ENCODE assay signal across 1 cellular context in the genomic region with DNA sequence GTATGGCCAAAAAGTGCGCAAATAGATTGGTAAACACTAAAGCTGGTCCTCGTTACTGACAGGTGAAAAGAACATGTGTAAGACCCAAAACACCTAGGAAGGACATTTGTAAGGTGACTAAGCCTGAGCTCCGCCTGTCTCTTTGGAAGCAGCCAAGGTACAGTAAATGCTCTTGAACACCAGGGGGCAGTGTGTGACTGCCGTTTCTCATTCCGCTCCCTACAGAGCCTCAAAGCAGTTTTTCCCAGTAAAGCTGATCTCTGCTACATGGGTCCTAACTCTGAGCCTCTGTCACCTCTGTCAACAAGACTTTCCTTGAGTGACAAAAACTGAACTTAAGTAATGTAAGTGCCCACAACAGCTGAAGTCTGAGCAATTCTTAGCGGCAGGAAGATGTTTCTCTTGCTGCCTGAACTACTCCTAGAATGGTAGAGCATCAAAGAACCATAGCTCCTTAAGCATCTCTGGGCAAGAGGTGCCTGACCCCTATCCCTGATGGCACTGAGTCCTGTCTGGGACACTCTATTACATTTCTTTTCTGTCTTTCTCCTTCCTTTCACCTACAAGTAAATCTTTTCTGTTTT.
A peak's percentile ranks its signal among the peaks of the same experiment; 100 is the strongest.
TF ChIP-seq lines count a peak whose summit lies in the region.

No MANE protein-coding gene starts in this region.

TF ChIP-seq in HepG2, 621 proteins besides CTCF, POLR2A, EP300 and RAD21 (continued from another document):
- TF ChIP-seq, protein P1, sequence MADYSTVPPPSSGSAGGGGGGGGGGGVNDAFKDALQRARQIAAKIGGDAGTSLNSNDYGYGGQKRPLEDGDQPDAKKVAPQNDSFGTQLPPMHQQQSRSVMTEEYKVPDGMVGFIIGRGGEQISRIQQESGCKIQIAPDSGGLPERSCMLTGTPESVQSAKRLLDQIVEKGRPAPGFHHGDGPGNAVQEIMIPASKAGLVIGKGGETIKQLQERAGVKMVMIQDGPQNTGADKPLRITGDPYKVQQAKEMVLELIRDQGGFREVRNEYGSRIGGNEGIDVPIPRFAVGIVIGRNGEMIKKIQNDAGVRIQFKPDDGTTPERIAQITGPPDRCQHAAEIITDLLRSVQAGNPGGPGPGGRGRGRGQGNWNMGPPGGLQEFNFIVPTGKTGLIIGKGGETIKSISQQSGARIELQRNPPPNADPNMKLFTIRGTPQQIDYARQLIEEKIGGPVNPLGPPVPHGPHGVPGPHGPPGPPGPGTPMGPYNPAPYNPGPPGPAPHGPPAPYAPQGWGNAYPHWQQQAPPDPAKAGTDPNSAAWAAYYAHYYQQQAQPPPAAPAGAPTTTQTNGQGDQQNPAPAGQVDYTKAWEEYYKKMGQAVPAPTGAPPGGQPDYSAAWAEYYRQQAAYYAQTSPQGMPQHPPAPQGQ (CRISPR knock-in tag; IDR thresholded peaks at IDR 0.05; ENCODE audit: borderline replicate concordance): no peak
- TF ChIP-seq ZNF232 (CRISPR knock-in tag; IDR thresholded peaks at IDR 0.05; ENCODE audit: borderline replicate concordance) (no peak), ZNF354B (CRISPR knock-in tag; IDR thresholded peaks at IDR 0.05) (no peak), ZNF556 (CRISPR knock-in tag; IDR thresholded peaks at IDR 0.05; ENCODE audit: borderline replicate concordance) (0 out of 2 replicates have a peak, but pooled peaks have one; percentile 32), ZBTB42 (CRISPR knock-in tag; IDR thresholded peaks at IDR 0.05) (no peak), ZNF562 (CRISPR knock-in tag; IDR thresholded peaks at IDR 0.05; ENCODE audit: borderline replicate concordance) (no peak), ZNF614 (CRISPR knock-in tag; IDR thresholded peaks at IDR 0.05; ENCODE audit: borderline replicate concordance) (no peak), ZBTB20 (CRISPR knock-in tag; IDR thresholded peaks at IDR 0.05; ENCODE audit: borderline replicate concordance, low read depth) (no peak), NCOA5 (CRISPR knock-in tag; IDR thresholded peaks at IDR 0.05) (no peak), ZSCAN12 (CRISPR knock-in tag; IDR thresholded peaks at IDR 0.05) (no peak), SATB2 (CRISPR knock-in tag; IDR thresholded peaks at IDR 0.05) (no peak), MAFG (CRISPR knock-in tag; IDR thresholded peaks at IDR 0.05) (no peak), TBX2 (CRISPR knock-in tag; IDR thresholded peaks at IDR 0.05; ENCODE audit: borderline replicate concordance) (no peak), MBNL3 (CRISPR knock-in tag; conservative IDR thresholded peaks at IDR 0.05) (no peak), SPEN (CRISPR knock-in tag; IDR thresholded peaks at IDR 0.05; ENCODE audit: low read depth) (no peak), SRY (CRISPR knock-in tag; IDR thresholded peaks at IDR 0.05) (no peak), SMC3 (IDR thresholded peaks at IDR 0.05; ENCODE audit: low read length) (peak; percentile 80), FOSL2 (CRISPR knock-in tag; IDR thresholded peaks at IDR 0.05) (0 out of 2 replicates have a peak, but pooled peaks have one; percentile 26), SMARCE1 (IDR thresholded peaks at IDR 0.05; ENCODE audit: borderline replicate concordance) (no peak), EED (CRISPR knock-in tag; IDR thresholded peaks at IDR 0.05) (no peak), ZNF781 (CRISPR knock-in tag; IDR thresholded peaks at IDR 0.05; ENCODE audit: borderline replicate concordance, not compliant biosample characterization) (no peak), SUZ12 (IDR thresholded peaks at IDR 0.05; ENCODE audit: low read depth, low read length) (no peak)
- TF ChIP-seq, protein P2, sequence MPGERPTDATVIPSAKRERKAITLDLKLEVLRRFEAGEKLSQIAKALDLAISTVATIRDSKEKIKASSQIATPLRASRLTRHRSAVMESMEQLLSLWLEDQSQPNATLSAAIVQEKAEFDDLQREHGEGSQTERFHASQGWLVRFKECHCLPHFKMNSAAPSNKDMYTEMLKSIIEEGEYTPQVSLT (CRISPR knock-in tag; IDR thresholded peaks at IDR 0.05; ENCODE audit: borderline replicate concordance, low read depth): no peak
- TF ChIP-seq, protein P3, sequence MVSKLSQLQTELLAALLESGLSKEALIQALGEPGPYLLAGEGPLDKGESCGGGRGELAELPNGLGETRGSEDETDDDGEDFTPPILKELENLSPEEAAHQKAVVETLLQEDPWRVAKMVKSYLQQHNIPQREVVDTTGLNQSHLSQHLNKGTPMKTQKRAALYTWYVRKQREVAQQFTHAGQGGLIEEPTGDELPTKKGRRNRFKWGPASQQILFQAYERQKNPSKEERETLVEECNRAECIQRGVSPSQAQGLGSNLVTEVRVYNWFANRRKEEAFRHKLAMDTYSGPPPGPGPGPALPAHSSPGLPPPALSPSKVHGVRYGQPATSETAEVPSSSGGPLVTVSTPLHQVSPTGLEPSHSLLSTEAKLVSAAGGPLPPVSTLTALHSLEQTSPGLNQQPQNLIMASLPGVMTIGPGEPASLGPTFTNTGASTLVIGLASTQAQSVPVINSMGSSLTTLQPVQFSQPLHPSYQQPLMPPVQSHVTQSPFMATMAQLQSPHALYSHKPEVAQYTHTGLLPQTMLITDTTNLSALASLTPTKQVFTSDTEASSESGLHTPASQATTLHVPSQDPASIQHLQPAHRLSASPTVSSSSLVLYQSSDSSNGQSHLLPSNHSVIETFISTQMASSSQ (IDR thresholded peaks at IDR 0.05; ENCODE audit: low read depth): no peak
- TF ChIP-seq, protein P3 (CRISPR knock-in tag; IDR thresholded peaks at IDR 0.05; ENCODE audit: borderline replicate concordance): no peak
- TF ChIP-seq, protein P4, sequence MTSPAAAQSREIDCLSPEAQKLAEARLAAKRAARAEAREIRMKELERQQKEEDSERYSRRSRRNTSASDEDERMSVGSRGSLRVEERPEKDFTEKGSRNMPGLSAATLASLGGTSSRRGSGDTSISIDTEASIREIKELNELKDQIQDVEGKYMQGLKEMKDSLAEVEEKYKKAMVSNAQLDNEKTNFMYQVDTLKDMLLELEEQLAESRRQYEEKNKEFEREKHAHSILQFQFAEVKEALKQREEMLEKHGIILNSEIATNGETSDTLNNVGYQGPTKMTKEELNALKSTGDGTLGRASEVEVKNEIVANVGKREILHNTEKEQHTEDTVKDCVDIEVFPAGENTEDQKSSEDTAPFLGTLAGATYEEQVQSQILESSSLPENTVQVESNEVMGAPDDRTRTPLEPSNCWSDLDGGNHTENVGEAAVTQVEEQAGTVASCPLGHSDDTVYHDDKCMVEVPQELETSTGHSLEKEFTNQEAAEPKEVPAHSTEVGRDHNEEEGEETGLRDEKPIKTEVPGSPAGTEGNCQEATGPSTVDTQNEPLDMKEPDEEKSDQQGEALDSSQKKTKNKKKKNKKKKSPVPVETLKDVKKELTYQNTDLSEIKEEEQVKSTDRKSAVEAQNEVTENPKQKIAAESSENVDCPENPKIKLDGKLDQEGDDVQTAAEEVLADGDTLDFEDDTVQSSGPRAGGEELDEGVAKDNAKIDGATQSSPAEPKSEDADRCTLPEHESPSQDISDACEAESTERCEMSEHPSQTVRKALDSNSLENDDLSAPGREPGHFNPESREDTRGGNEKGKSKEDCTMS (CRISPR knock-in tag; conservative IDR thresholded peaks at IDR 0.05): no peak
- TF ChIP-seq, protein P5, sequence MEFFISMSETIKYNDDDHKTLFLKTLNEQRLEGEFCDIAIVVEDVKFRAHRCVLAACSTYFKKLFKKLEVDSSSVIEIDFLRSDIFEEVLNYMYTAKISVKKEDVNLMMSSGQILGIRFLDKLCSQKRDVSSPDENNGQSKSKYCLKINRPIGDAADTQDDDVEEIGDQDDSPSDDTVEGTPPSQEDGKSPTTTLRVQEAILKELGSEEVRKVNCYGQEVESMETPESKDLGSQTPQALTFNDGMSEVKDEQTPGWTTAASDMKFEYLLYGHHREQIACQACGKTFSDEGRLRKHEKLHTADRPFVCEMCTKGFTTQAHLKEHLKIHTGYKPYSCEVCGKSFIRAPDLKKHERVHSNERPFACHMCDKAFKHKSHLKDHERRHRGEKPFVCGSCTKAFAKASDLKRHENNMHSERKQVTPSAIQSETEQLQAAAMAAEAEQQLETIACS (CRISPR knock-in tag; IDR thresholded peaks at IDR 0.05): no peak
- TF ChIP-seq, protein P6, sequence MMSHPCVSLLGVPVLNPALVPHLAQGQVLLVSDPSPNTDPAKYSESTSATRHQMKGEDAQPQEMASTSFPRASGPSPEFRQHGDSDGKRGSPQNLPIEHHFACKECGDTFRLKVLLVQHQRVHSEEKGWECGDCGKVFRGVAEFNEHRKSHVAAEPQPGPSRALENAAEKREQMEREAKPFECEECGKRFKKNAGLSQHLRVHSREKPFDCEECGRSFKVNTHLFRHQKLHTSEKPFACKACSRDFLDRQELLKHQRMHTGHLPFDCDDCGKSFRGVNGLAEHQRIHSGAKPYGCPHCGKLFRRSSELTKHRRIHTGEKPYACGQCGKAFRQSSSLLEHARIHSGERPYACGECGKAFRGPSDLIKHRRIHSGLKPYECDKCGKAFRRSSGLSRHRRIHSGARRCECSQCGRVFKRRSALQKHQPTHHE (CRISPR knock-in tag; IDR thresholded peaks at IDR 0.05; ENCODE audit: borderline replicate concordance): no peak
- TF ChIP-seq, protein P7, sequence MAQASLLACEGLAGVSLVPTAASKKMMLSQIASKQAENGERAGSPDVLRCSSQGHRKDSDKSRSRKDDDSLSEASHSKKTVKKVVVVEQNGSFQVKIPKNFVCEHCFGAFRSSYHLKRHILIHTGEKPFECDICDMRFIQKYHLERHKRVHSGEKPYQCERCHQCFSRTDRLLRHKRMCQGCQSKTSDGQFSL (CRISPR knock-in tag; IDR thresholded peaks at IDR 0.05): no peak
- TF ChIP-seq, protein P8, sequence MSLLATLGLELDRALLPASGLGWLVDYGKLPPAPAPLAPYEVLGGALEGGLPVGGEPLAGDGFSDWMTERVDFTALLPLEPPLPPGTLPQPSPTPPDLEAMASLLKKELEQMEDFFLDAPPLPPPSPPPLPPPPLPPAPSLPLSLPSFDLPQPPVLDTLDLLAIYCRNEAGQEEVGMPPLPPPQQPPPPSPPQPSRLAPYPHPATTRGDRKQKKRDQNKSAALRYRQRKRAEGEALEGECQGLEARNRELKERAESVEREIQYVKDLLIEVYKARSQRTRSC (CRISPR knock-in tag; IDR thresholded peaks at IDR 0.05; ENCODE audit: low read depth): no peak
- TF ChIP-seq, protein P9, sequence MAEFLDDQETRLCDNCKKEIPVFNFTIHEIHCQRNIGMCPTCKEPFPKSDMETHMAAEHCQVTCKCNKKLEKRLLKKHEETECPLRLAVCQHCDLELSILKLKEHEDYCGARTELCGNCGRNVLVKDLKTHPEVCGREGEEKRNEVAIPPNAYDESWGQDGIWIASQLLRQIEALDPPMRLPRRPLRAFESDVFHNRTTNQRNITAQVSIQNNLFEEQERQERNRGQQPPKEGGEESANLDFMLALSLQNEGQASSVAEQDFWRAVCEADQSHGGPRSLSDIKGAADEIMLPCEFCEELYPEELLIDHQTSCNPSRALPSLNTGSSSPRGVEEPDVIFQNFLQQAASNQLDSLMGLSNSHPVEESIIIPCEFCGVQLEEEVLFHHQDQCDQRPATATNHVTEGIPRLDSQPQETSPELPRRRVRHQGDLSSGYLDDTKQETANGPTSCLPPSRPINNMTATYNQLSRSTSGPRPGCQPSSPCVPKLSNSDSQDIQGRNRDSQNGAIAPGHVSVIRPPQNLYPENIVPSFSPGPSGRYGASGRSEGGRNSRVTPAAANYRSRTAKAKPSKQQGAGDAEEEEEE (CRISPR knock-in tag; IDR thresholded peaks at IDR 0.05; ENCODE audit: borderline replicate concordance): no peak
- TF ChIP-seq, protein P10, sequence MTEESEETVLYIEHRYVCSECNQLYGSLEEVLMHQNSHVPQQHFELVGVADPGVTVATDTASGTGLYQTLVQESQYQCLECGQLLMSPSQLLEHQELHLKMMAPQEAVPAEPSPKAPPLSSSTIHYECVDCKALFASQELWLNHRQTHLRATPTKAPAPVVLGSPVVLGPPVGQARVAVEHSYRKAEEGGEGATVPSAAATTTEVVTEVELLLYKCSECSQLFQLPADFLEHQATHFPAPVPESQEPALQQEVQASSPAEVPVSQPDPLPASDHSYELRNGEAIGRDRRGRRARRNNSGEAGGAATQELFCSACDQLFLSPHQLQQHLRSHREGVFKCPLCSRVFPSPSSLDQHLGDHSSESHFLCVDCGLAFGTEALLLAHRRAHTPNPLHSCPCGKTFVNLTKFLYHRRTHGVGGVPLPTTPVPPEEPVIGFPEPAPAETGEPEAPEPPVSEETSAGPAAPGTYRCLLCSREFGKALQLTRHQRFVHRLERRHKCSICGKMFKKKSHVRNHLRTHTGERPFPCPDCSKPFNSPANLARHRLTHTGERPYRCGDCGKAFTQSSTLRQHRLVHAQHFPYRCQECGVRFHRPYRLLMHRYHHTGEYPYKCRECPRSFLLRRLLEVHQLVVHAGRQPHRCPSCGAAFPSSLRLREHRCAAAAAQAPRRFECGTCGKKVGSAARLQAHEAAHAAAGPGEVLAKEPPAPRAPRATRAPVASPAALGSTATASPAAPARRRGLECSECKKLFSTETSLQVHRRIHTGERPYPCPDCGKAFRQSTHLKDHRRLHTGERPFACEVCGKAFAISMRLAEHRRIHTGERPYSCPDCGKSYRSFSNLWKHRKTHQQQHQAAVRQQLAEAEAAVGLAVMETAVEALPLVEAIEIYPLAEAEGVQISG (CRISPR knock-in tag; IDR thresholded peaks at IDR 0.05): 0 out of 2 replicates have a peak, but pooled peaks have one; percentile 19
